Comparison of ENCODE assay signal across 11 cellular contexts in the genomic region with DNA sequence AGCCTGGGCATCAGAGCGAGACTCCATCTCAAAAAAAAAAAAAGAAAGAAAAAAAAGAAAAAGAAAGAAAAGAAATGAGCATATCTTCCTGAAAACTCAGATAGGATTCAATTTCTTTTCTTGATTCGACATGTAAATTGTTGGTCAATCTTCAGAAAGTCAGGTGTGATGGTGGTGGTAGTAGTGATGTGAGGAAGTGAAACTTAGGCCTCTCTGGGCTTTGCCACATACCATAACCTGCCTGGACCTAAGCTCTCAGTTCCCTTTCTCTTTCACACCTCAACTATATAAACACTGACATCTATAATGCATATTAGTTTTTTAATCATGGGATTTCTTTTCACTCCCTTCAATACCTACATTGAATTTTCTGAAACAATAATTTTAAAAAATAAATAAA.
A peak's percentile ranks its signal among the peaks of the same experiment; 100 is the strongest.
DNase-seq lines count a peak whose midpoint lies in the region; ATAC-seq, FAIRE-seq and TF ChIP-seq lines count a peak whose summit lies in the region.
"Had no signal": no experiment of that assay in that cellular context is flagged by ENCODE, and none has a peak within 500 bp of the region (broad histone marks: within the 10 kb centered on the region; RNA-seq: fewer than 3 reads in every experiment).

No MANE protein-coding gene starts in this region.

- peaks cover 7 to 18% (median 9%) of the 10 kb centered on the region in 3 donors for H3K4me1 Mint-ChIP-seq in naive B cell

- intact Hi-C loops in lower lobe of right lung (cut with DNase I): no loop called here

- H3K27ac ChIP-seq in Peyer's patch: no peak overlapping the region
- H3K27ac ChIP-seq in lower lobe of right lung: no peak overlapping the region

- no peak for TF ChIP-seq CTCF in Peyer's patch (IDR thresholded peaks at IDR 0.05)
- TF ChIP-seq CTCF in lower lobe of right lung (IDR thresholded peaks at IDR 0.05): no peak

- DNase-seq in naive B cell (peak; percentile 40), H54 (ENCODE audit: insufficient read length, low spot score) (no peak), Peyer's patch (no peak), lower lobe of right lung (no peak), NCI-H1105 (lab: John Stamatoyannopoulos, UW) (no peak)
- DNase-seq: effector memory CD8-positive, alpha-beta T cell; NCI-H524 treated with DMSO at 0.1 percent for 48 hours; T-helper 1 cell had no signal

- no peaks in the 10 kb centered on the region for H3K36me3 Mint-ChIP-seq in naive B cell

- H3K4me3 Mint-ChIP-seq in naive B cell: no peak overlapping the region
- H3K4me3 Mint-ChIP-seq: effector memory CD8-positive, alpha-beta T cell had no signal

- H3K4me1 ChIP-seq in Peyer's patch (no peaks in the 10 kb centered on the region), lower lobe of right lung (no peaks in the 10 kb centered on the region)

- H3K9me3 Mint-ChIP-seq in naive B cell: peaks cover 0 to 2% (median 0%) of the 10 kb centered on the region in 7 donors
- H3K9me3 Mint-ChIP-seq: effector memory CD8-positive, alpha-beta T cell had no signal

- H3K4me3 ChIP-seq in Peyer's patch (no peak overlapping the region), lower lobe of right lung (no peak overlapping the region)

- no peaks in the 10 kb centered on the region for H3K9me3 ChIP-seq in Peyer's patch
- no peaks in the 10 kb centered on the region for H3K9me3 ChIP-seq in lower lobe of right lung

- no peak for FAIRE-seq in H54 (lab: Jason Lieb, UNC)

- TF ChIP-seq POLR2A in H54 (IDR thresholded peaks at IDR 0.05; ENCODE audit: low read depth, low read length): no peak
- no peak for TF ChIP-seq POLR2A in Peyer's patch (IDR thresholded peaks at IDR 0.05)

- peaks cover 6 to 13% (median 11%) of the 10 kb centered on the region in 3 donors for H3K27me3 Mint-ChIP-seq in naive B cell

- ATAC-seq in GM19043 (IDR thresholded peaks at IDR 0.05; ENCODE audit: low read depth, unreplicated experiment): peak; percentile 98
- ATAC-seq in GM21825 (IDR thresholded peaks at IDR 0.05; ENCODE audit: unreplicated experiment): peak; percentile 98
- peak; percentile 97 for ATAC-seq in HG03196 (IDR thresholded peaks at IDR 0.05; ENCODE audit: unreplicated experiment)
- peak; percentile 91 to 97 for ATAC-seq in naive B cell (ENCODE audit: low read depth in 2 of 2)
- ATAC-seq in lower lobe of right lung: no peak
- ATAC-seq: effector memory CD8-positive, alpha-beta T cell had no signal

- H3K27me3 ChIP-seq in Peyer's patch (no peaks in the 10 kb centered on the region), lower lobe of right lung (ENCODE audit: low read depth) (no peaks in the 10 kb centered on the region)

- H3K36me3 ChIP-seq in Peyer's patch: no peaks in the 10 kb centered on the region
- H3K36me3 ChIP-seq in lower lobe of right lung: no peaks in the 10 kb centered on the region

- H3K27ac Mint-ChIP-seq in naive B cell: peak overlapping the region; percentile 13 to 79 (median 44)
- H3K27ac Mint-ChIP-seq: effector memory CD8-positive, alpha-beta T cell had no signal

Comparison
In these comparisons a context has a peak if more than half of its experiments do, and no peak if none do; other contexts are left out.
1. ATAC-seq: peak in GM19043 (single experiment), GM21825 (single experiment), HG03196 (single experiment) and naive B cell (2 of 2); none in lower lobe of right lung (0 of 2).